ENCODE assay signal across 36 cellular contexts in genomic region chr11:128878455-128878854, GRCh38. TPM values are rescaled to one million over a fixed set of nuclear protein-coding genes. Genes with fewer than 3 reads are reported as not detected.
"Had no signal": no experiment of that assay in that cellular context is flagged by ENCODE, and none has a peak within 500 bp of the region (broad histone marks: within the 10 kb centered on the region; RNA-seq: fewer than 3 reads in every experiment).

No MANE protein-coding gene starts in this region.

- H3K27ac ChIP-seq: adrenal gland, KMS-11, Peyer's patch, VCaP had no signal

- ATAC-seq: activated CD8-positive, alpha-beta T cell treated with anti-CD3 and anti-CD28 coated beads for 36 hours; activated T-cell treated with anti-CD3 and anti-CD28 coated beads, Interleukin-2, amount 50 U/mL, for 72 hours; activated T-helper 17 cell treated with anti-CD3 and anti-CD28 coated beads, Interleukin-2, amount 50 U/mL, for 72 hours; PC-3 had no signal

- H3K4me2 ChIP-seq: KMS-11 had no signal

- DNase-seq: activated CD4-positive, alpha-beta T cell treated with anti-CD3 and anti-CD28 coated beads for 1 hour; activated CD4-positive, alpha-beta T cell treated with anti-CD3 and anti-CD28 coated beads for 48 hours; activated CD4-positive, CD25-positive, alpha-beta regulatory T cell; activated CD8-positive, alpha-beta T cell treated with anti-CD3 and anti-CD28 coated beads for 36 hours; activated effector memory CD4-positive, alpha-beta T cell treated with anti-CD3 and anti-CD28 coated beads, Interleukin-2, amount 50 U/mL, for 16 hours; activated naive CD4-positive, alpha-beta T cell; activated naive CD4-positive, alpha-beta T cell treated with anti-CD3 and anti-CD28 coated beads, Interleukin-2, amount 50 U/mL, for 16 hours; activated T-cell treated with anti-CD3 and anti-CD28 coated beads, Interleukin-2, amount 50 U/mL, for 1 hour; activated T-cell treated with anti-CD3 and anti-CD28 coated beads, Interleukin-2, amount 50 U/mL, for 72 hours; adrenal gland; central memory CD4-positive, alpha-beta T cell; MM.1S; MV-4-11; NCI-H1092; NCI-H1436 treated with DMSO at 0.1 percent for 48 hours; NCI-H1694 treated with DMSO at 0.1 percent for 48 hours; NCI-H2029; NCI-H345; NCI-H524 treated with DMSO at 0.1 percent for 48 hours; NCI-H748 treated with DMSO at 0.1 percent for 48 hours; NK-92 treated with Interleukin-12 subunit alpha and Interleukin-12 subunit beta, amount 100 ng/mL, for 24 hours; PC-3; RPMI8226; SIG-M5; SW 1271; T-helper 1 cell; T-helper 2 cell; T-helper 9 cell had no signal

- H3K4me1 ChIP-seq: adrenal gland, Peyer's patch had no signal

- H3K9me3 ChIP-seq: adrenal gland, Peyer's patch had no signal

- H3K4me3 ChIP-seq: adrenal gland, Peyer's patch had no signal

- H3K9ac ChIP-seq: KMS-11 had no signal

- H3K36me3 ChIP-seq: adrenal gland, Peyer's patch had no signal

- H3K27me3 ChIP-seq: adrenal gland, Peyer's patch had no signal

RNA-seq across cellular contexts. Expression of gene KCNJ1, which starts 11.4 kb away (rescaled TPM):
- total RNA-seq: activated CD8-positive, alpha-beta memory T cell treated with anti-CD3 and anti-CD28 coated beads for 36 hours; activated CD8-positive, alpha-beta T cell treated with anti-CD3 and anti-CD28 coated beads for 36 hours; activated T-cell treated with anti-CD3 and anti-CD28 coated beads, Interleukin-2, amount 50 U/mL, for 72 hours; activated T-helper 17 cell treated with anti-CD3 and anti-CD28 coated beads, Interleukin-2, amount 50 U/mL, for 72 hours; adrenal gland; LHCN-M2; NCI-H460; PC-3; Peyer's patch; SK-MEL-5 had no signal

RNA-seq across cellular contexts. Expression of gene KCNJ5, which starts 12.7 kb away (rescaled TPM):
- total RNA-seq: activated CD8-positive, alpha-beta memory T cell treated with anti-CD3 and anti-CD28 coated beads for 36 hours; activated CD8-positive, alpha-beta T cell treated with anti-CD3 and anti-CD28 coated beads for 36 hours; activated T-helper 17 cell treated with anti-CD3 and anti-CD28 coated beads, Interleukin-2, amount 50 U/mL, for 72 hours; NCI-H460; PC-3 had no signal
